16 cellular contexts compared by ENCODE assay signal in genomic region chr17:67108411-67108810, GRCh38.
"Had no signal": no experiment of that assay in that cellular context is flagged by ENCODE, and none has a peak within 500 bp of the region (broad histone marks: within the 10 kb centered on the region; RNA-seq: fewer than 3 reads in every experiment).

No MANE protein-coding gene starts in this region.

- H3K9me3 ChIP-seq: heart left ventricle, neutrophil, stomach, thyroid gland had no signal

- H3K4me3 Mint-ChIP-seq: dendritic cell treated with granulocyte-macrophage colony-stimulating factor and Interleukin-4, amounts not matched to agents 40 ng/mL and 50 ng/mL, for 4 days; naive B cell; nephron progenitor cell; type B pancreatic cell had no signal

- ATAC-seq: foreskin keratinocyte, heart left ventricle, left lobe of liver, sciatic nerve had no signal

- H3K27ac Mint-ChIP-seq: dendritic cell treated with granulocyte-macrophage colony-stimulating factor and Interleukin-4, amounts not matched to agents 40 ng/mL and 50 ng/mL, for 4 days had no signal

- H3K27me3 ChIP-seq: foreskin keratinocyte, heart left ventricle, neutrophil, stomach, thyroid gland had no signal

- H3K9me3 Mint-ChIP-seq: dendritic cell treated with granulocyte-macrophage colony-stimulating factor and Interleukin-4, amounts not matched to agents 40 ng/mL and 50 ng/mL, for 4 days; naive B cell; nephron progenitor cell; type B pancreatic cell had no signal

- H3K27me3 Mint-ChIP-seq: dendritic cell treated with granulocyte-macrophage colony-stimulating factor and Interleukin-4, amounts not matched to agents 40 ng/mL and 50 ng/mL, for 4 days; naive B cell; type B pancreatic cell had no signal

- DNase-seq: foreskin keratinocyte; heart left ventricle; hippocampal formation; mammary epithelial cell; naive B cell; nephron progenitor cell; stimulated activated CD4-positive, alpha-beta T cell treated with anti-CD3 and anti-CD28 coated beads, Interleukin-2, amount 100 ng/mL, for 24 hours; stimulated activated naive CD4-positive, alpha-beta T cell; stomach; thyroid gland had no signal

- H3K4me3 ChIP-seq: heart left ventricle, skin epidermis, stomach, thyroid gland had no signal

- H3K27ac ChIP-seq: foreskin keratinocyte, heart left ventricle, neutrophil, skin epidermis, stomach, thyroid gland had no signal
